In the genomic region with DNA sequence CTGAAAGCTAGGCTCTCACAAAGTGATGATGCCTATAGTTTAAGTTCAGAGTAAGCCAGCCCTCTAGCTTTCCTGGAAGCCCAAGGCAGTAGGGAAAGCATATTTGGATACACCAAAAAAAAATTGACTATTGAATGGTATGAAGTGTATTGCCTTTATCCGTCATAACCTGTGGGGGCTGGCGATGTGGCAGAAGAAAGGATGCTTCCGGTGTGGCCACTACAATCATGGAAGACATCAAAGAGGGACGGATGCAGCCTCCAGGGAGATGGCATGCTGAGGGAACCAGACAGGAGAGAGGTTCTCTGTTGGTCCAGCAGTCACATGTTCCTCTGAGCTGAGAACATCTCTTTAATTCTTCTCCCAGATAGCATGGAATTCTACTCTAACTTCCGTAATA, we compare ENCODE assay signal across 33 cellular contexts.
"Had no signal": no experiment of that assay in that cellular context is flagged by ENCODE, and none has a peak within 500 bp of the region (broad histone marks: within the 10 kb centered on the region; RNA-seq: fewer than 3 reads in every experiment).

No MANE protein-coding gene starts in this region.

- ATAC-seq: activated CD8-positive, alpha-beta T cell treated with anti-CD3 and anti-CD28 coated beads for 36 hours; activated naive CD4-positive, alpha-beta T cell treated with anti-CD3 and anti-CD28 coated beads, Interleukin-2, amount 50 U/mL, for 72 hours; activated T-cell treated with anti-CD3 and anti-CD28 coated beads, Interleukin-2, amount 50 U/mL, for 4 hours; activated T-cell treated with anti-CD3 and anti-CD28 coated beads, Interleukin-2, amount 50 U/mL, for 72 hours; activated T-helper 17 cell treated with anti-CD3 and anti-CD28 coated beads, Interleukin-2, amount 50 U/mL, for 72 hours; body of pancreas; T-cell; T-helper 17 cell had no signal

- DNase-seq: activated B cell treated with CpG ODN at 0.5 μM for 24 hours; activated CD4-positive, alpha-beta memory T cell treated with anti-CD3 and anti-CD28 coated beads for 36 hours; activated CD4-positive, alpha-beta T cell treated with anti-CD3 and anti-CD28 coated beads for 4 hours; activated CD4-positive, alpha-beta T cell treated with anti-CD3 and anti-CD28 coated beads, Interleukin-2, amount 10 ng/mL, durations not matched to agents 24 days and 14 days; activated CD4-positive, alpha-beta T cell treated with anti-CD3 and anti-CD28 coated beads, Interleukin-2, amount 50 U/mL, for 1 hour; activated CD4-positive, alpha-beta T cell treated with anti-CD3 and anti-CD28 coated beads, Interleukin-2, amount 50 U/mL, for 4 hours; activated CD4-positive, CD25-positive, alpha-beta regulatory T cell treated with anti-CD3 and anti-CD28 coated beads, Interleukin-2, amount 50 U/mL, for 72 hours; activated CD8-positive, alpha-beta memory T cell treated with anti-CD3 and anti-CD28 coated beads, Interleukin-2, amount 50 U/mL, for 4 hours; activated CD8-positive, alpha-beta T cell treated with anti-CD3 and anti-CD28 coated beads for 36 hours; activated effector memory CD4-positive, alpha-beta T cell treated with anti-CD3 and anti-CD28 coated beads, Interleukin-2, amount 50 U/mL, for 16 hours; activated gamma-delta T cell treated with Interleukin-2 at 50 U/mL for 16 hours; activated naive CD4-positive, alpha-beta T cell; activated naive CD4-positive, alpha-beta T cell treated with anti-CD3 and anti-CD28 coated beads for 36 hours; activated naive CD4-positive, alpha-beta T cell treated with anti-CD3 and anti-CD28 coated beads, Interleukin-2, amount 50 U/mL, for 16 hours; activated naive CD8-positive, alpha-beta T cell treated with anti-CD3 and anti-CD28 coated beads for 36 hours; activated T-cell treated with anti-CD3 and anti-CD28 coated beads for 4 hours; activated T-cell treated with anti-CD3 and anti-CD28 coated beads, Interleukin-2, amount 50 U/mL, for 1 hour; activated T-cell treated with anti-CD3 and anti-CD28 coated beads, Interleukin-2, amount 50 U/mL, for 4 hours; activated T-cell treated with anti-CD3 and anti-CD28 coated beads, Interleukin-2, amount 50 U/mL, for 72 hours; adrenal gland; amniotic stem cell; aorta; body of pancreas; brain microvascular endothelial cell; central memory CD4-positive, alpha-beta T cell; T-cell; T-helper 17 cell; T-helper 9 cell had no signal

- H3K9me3 ChIP-seq: adrenal gland, body of pancreas, breast epithelium had no signal

- H3K4me1 Mint-ChIP-seq: activated B cell treated with CpG ODN at 0.5 μM for 24 hours; activated CD4-positive, alpha-beta T cell treated with anti-CD3 and anti-CD28 coated beads, Interleukin-2, amount 10 ng/mL, durations not matched to agents 24 days and 14 days; activated naive CD8-positive, alpha-beta T cell treated with anti-CD3 and anti-CD28 coated beads for 36 hours; activated T-helper 17 cell treated with anti-CD3 and anti-CD28 coated beads, Interleukin-2, amount 50 U/mL, for 72 hours; T-cell; T-helper 17 cell had no signal

- H3K36me3 ChIP-seq: adrenal gland, brain microvascular endothelial cell, breast epithelium had no signal

- H3K27me3 Mint-ChIP-seq: activated CD8-positive, alpha-beta T cell treated with anti-CD3 and anti-CD28 coated beads for 36 hours had no signal

- H3K4me3 ChIP-seq: adrenal gland, body of pancreas, breast epithelium had no signal

- H3K4me3 Mint-ChIP-seq: activated B cell treated with CpG ODN at 0.5 μM for 24 hours; activated CD4-positive, alpha-beta memory T cell treated with anti-CD3 and anti-CD28 coated beads for 36 hours; activated CD4-positive, alpha-beta T cell treated with anti-CD3 and anti-CD28 coated beads, Interleukin-2, amount 10 ng/mL, durations not matched to agents 24 days and 14 days; activated CD8-positive, alpha-beta T cell treated with anti-CD3 and anti-CD28 coated beads for 36 hours; activated naive CD4-positive, alpha-beta T cell treated with anti-CD3 and anti-CD28 coated beads for 36 hours; activated naive CD8-positive, alpha-beta T cell treated with anti-CD3 and anti-CD28 coated beads for 36 hours; activated T-cell treated with anti-CD3 and anti-CD28 coated beads, Interleukin-2, amount 50 U/mL, for 4 hours; activated T-cell treated with anti-CD3 and anti-CD28 coated beads, Interleukin-2, amount 50 U/mL, for 72 hours; activated T-helper 1 cell treated with anti-CD3 and anti-CD28 coated beads, Interleukin-12 subunit alpha, Interleukin-12 subunit beta, Interleukin-2, Interleukin-4 antibody, amounts not matched to agents 30 ng/mL and 10 ng/mL and 1 ng/mL, durations not matched to agents 14 hours and 24 hours and 36 hours; activated T-helper 17 cell treated with anti-CD3 and anti-CD28 coated beads, Interleukin-2, amount 50 U/mL, for 72 hours; T-cell; T-helper 17 cell had no signal

- H3K36me3 Mint-ChIP-seq: activated CD4-positive, alpha-beta memory T cell treated with anti-CD3 and anti-CD28 coated beads for 36 hours; activated naive CD4-positive, alpha-beta T cell treated with anti-CD3 and anti-CD28 coated beads, Interleukin-2, amount 50 U/mL, for 72 hours; activated naive CD8-positive, alpha-beta T cell treated with anti-CD3 and anti-CD28 coated beads for 36 hours; T-cell had no signal

- H3K4me1 ChIP-seq: adrenal gland, body of pancreas, breast epithelium had no signal

- H3K27ac Mint-ChIP-seq: activated B cell treated with CpG ODN at 0.5 μM for 24 hours; activated CD4-positive, alpha-beta memory T cell treated with anti-CD3 and anti-CD28 coated beads for 36 hours; activated CD4-positive, alpha-beta T cell treated with anti-CD3 and anti-CD28 coated beads, Interleukin-2, amount 10 ng/mL, durations not matched to agents 24 days and 14 days; activated CD8-positive, alpha-beta T cell treated with anti-CD3 and anti-CD28 coated beads for 36 hours; activated naive CD4-positive, alpha-beta T cell treated with anti-CD3 and anti-CD28 coated beads for 36 hours; activated naive CD8-positive, alpha-beta T cell treated with anti-CD3 and anti-CD28 coated beads for 36 hours; activated T-cell treated with anti-CD3 and anti-CD28 coated beads, Interleukin-2, amount 50 U/mL, for 72 hours; activated T-helper 1 cell treated with anti-CD3 and anti-CD28 coated beads, Interleukin-12 subunit alpha, Interleukin-12 subunit beta, Interleukin-2, Interleukin-4 antibody, amounts not matched to agents 30 ng/mL and 10 ng/mL and 1 ng/mL, durations not matched to agents 14 hours and 24 hours and 36 hours; activated T-helper 17 cell treated with anti-CD3 and anti-CD28 coated beads, Interleukin-2, amount 50 U/mL, for 72 hours; T-cell; T-helper 17 cell had no signal

- H3K27ac ChIP-seq: adrenal gland, body of pancreas, brain microvascular endothelial cell, breast epithelium, VCaP had no signal

- H3K27me3 ChIP-seq: adrenal gland, body of pancreas, brain microvascular endothelial cell, breast epithelium had no signal

- H3K9me3 Mint-ChIP-seq: activated B cell treated with CpG ODN at 0.5 μM for 24 hours; activated CD4-positive, alpha-beta memory T cell treated with anti-CD3 and anti-CD28 coated beads for 36 hours; activated CD8-positive, alpha-beta T cell treated with anti-CD3 and anti-CD28 coated beads for 36 hours; activated naive CD4-positive, alpha-beta T cell treated with anti-CD3 and anti-CD28 coated beads for 36 hours; activated naive CD8-positive, alpha-beta T cell treated with anti-CD3 and anti-CD28 coated beads for 36 hours; activated T-helper 1 cell treated with anti-CD3 and anti-CD28 coated beads, Interleukin-12 subunit alpha, Interleukin-12 subunit beta, Interleukin-2, Interleukin-4 antibody, amounts not matched to agents 30 ng/mL and 10 ng/mL and 1 ng/mL, durations not matched to agents 14 hours and 24 hours and 36 hours; activated T-helper 17 cell treated with anti-CD3 and anti-CD28 coated beads, Interleukin-2, amount 50 U/mL, for 72 hours had no signal
